ENCODE assay signal across 16 cellular contexts in the genomic region with DNA sequence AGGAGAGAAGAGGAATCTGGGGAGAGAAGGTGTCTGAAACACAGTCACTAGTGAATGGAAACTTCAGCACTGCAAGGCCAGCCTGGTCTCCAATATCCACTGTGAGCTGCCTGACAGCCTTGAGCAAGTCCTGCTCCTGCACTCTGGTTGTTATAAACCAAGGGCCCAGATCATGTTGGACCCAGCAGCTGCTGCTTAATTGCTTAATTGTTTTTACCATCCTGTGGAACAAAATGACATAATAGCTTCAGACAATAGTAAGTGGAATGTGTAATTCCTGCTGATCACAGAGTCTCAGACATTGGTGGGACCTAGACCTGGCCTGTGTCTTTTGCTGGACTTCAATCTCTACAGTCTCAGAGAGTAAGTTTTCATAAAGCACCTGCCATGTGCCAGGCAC.
"Had no signal": no experiment of that assay in that cellular context is flagged by ENCODE, and none has a peak within 500 bp of the region (broad histone marks: within the 10 kb centered on the region; RNA-seq: fewer than 3 reads in every experiment).

No MANE protein-coding gene starts in this region.

- DNase-seq: effector CD4-positive, alpha-beta T cell; endodermal cell; foreskin melanocyte; heart left ventricle; hippocampal formation; kidney glomerular epithelial cell; mesendoderm; naive thymus-derived CD8-positive, alpha-beta T cell; psoas muscle; retina; right lobe of liver; stimulated activated CD4-positive, alpha-beta T cell treated with anti-CD3 and anti-CD28 coated beads, Interleukin-4, amount 100 ng/mL, for 1 hour; stimulated activated CD8-positive, alpha-beta memory T cell treated with anti-CD3 and anti-CD28 coated beads, Interleukin-4, amount 100 ng/mL, for 48 hours; tibial artery; upper lobe of right lung had no signal

- ATAC-seq: heart left ventricle; naive thymus-derived CD8-positive, alpha-beta T cell; psoas muscle; right lobe of liver; stimulated activated memory B cell treated with anti-CD40 and anti-IgM and Interleukin-4, amounts not matched to agents 10 μg/mL and 1 μg/mL and 100 μg/mL, for 72 hours; upper lobe of right lung had no signal
